In the genomic region with DNA sequence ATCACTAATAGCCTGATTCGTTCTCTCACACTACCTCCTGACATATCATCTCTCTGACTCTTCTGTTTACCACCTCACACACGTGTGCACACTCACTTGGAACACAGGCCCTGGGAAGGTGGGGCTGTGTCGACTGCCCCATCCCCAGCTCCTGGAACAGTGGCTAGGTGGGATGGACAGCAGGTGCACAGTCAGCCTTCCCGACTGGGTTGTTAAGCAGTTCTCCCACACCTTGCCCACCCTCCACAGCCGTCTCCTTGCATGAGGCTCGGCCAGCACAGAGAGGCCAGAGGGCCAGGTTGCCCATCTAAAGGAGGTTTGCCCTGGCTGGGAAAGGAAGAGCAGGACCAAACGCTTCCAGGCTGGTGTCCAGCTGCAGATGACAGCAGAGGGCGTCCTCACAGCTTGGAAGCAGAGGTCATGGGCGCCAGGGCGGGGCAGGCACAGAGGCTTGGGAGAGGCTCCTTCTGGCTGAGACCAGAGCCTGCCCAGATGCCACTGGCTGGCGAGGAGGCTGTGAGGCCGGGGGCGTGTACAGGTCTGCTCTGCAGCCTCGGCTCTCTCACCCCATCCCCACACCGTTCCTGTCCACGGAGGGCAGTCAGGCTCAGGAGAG, we compare ENCODE assay signal across 8 cellular contexts.
DNase-seq lines count a peak whose midpoint lies in the region; ATAC-seq, FAIRE-seq and TF ChIP-seq lines count a peak whose summit lies in the region.

No MANE protein-coding gene starts in this region.

- no peak overlapping the region for H3K4me3 ChIP-seq in right lobe of liver

- intact Hi-C loops in right lobe of liver (cut with DNase I) (no loop called here), natural killer cell (cut with micrococcal nuclease) (no loop called here)

- TF ChIP-seq POLR2A in right lobe of liver (IDR thresholded peaks at IDR 0.05) (no peak), GM12892 (IDR thresholded peaks at IDR 0.05; ENCODE audit: low read depth, low read length) (no peak)

- H3K9me3 Mint-ChIP-seq in chondrocyte (ENCODE audit: low read depth) (no peaks in the 10 kb centered on the region), natural killer cell (no peaks in the 10 kb centered on the region)

- ATAC-seq in right lobe of liver (peak; percentile 66 to 80 (median 76)), natural killer cell (no peak)

- no peaks in the 10 kb centered on the region for H3K27me3 Mint-ChIP-seq in chondrocyte (ENCODE audit: low read depth)
- H3K27me3 Mint-ChIP-seq in natural killer cell (ENCODE audit: low read depth in 2 of 2) = no peaks in the 10 kb centered on the region

- DNase-seq in COLO829 (ENCODE audit: low spot score) (peak; percentile 10), LHCN-M2 (ENCODE audit: low read depth) (peak; percentile 70), chondrocyte (ENCODE audit: low spot score) (no peak), right lobe of liver (peak; percentile 69 to 88 (median 85)), GM12892 (ENCODE audit: insufficient read length) (no peak), natural killer cell (no peak), DMS79 (lab: John Stamatoyannopoulos, UW) (no peak), T1000 (lab: John Stamatoyannopoulos, UW) (no peak)

- peaks cover 5% of the 10 kb centered on the region for H3K4me1 Mint-ChIP-seq in chondrocyte (ENCODE audit: low read depth)
- H3K4me1 Mint-ChIP-seq in natural killer cell = no peaks in the 10 kb centered on the region

- 44% methylated on average over 9 of the region's 16 CpGs for WGBS in right lobe of liver (ENCODE audit: insufficient coverage, low coverage, low lambda C conversion rate, missing lambda C conversion rate)

- H3K4me3 Mint-ChIP-seq in chondrocyte (ENCODE audit: unreplicated experiment) (no peak overlapping the region), natural killer cell (no peak overlapping the region)

- H3K36me3 Mint-ChIP-seq in chondrocyte (ENCODE audit: low read depth) = no peaks in the 10 kb centered on the region
- H3K36me3 Mint-ChIP-seq in natural killer cell = no peaks in the 10 kb centered on the region

- peaks cover 0 to 7% (median 0%) of the 10 kb centered on the region in 4 donors for H3K36me3 ChIP-seq in right lobe of liver

- H3K9me3 ChIP-seq in right lobe of liver = no peaks in the 10 kb centered on the region

- H3K27ac Mint-ChIP-seq in chondrocyte (ENCODE audit: unreplicated experiment) = no peak overlapping the region
- H3K27ac Mint-ChIP-seq in natural killer cell = no peak overlapping the region

- no peaks in the 10 kb centered on the region for H3K27me3 ChIP-seq in right lobe of liver

- no peak overlapping the region for H3K27ac ChIP-seq in right lobe of liver

- FAIRE-seq in GM12892 (lab: Jason Lieb, UNC) = no peak

- TF ChIP-seq CTCF in chondrocyte (IDR thresholded peaks at IDR 0.05) = peak; percentile 76
- peak; percentile 34 to 56 (median 40) for TF ChIP-seq CTCF in right lobe of liver (IDR thresholded peaks at IDR 0.05)
- no peak for TF ChIP-seq CTCF in natural killer cell (IDR thresholded peaks at IDR 0.05)

- H3K4me1 ChIP-seq in right lobe of liver = peaks cover 0 to 20% (median 7%) of the 10 kb centered on the region in 4 donors

Comparison
In these comparisons a context has a peak if more than half of its experiments do, and no peak if none do; other contexts are left out.
1. DNase-seq: peak in COLO829 (single experiment), LHCN-M2 (single experiment) and right lobe of liver (3 of 3); none in chondrocyte (single experiment), GM12892 (single experiment), natural killer cell (single experiment), DMS79 (single experiment) and T1000 (single experiment).
2. ATAC-seq: peak in right lobe of liver (4 of 4); none in natural killer cell (0 of 3).